In the genomic region with DNA sequence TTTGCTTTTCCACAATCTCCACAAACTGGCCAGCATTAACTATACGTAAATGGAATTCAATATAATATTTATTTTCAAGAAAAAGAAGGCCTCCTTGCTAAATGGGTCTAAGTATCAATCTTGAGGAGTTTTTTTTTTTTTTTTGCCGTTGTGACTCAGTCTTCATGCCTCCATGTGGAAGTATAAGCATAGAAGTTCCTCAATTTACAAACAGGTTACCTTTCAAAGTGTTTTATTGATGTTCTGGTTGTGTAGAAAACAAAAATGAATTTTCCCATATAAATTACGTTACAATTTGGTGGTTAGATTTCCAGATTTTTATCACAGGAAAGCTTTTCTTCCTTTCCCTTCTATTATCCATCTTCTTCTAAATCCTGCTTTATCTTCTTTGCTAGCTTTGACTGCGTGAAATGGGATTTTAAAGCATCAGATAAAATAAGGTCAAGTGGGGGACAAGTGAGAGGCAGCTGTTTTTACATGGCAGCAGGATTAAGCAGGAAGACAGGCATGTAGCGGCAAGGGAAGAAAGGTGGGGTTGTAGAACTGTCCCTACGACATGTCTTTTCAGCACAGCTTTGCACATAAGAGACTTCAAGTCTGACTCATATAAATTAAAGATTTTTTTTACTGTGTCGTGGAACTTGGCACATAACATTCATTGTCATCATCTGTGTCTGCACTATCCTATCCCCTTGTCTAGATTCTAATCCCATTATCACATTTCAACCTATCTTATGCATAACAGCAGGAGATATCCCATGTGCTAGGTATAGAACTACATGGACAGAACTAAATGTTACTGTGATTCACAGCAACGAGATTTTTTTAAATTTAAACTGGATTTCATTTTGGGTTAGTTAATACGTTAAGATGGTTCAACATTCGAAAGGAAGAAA, we compare ENCODE assay signal across 1 cellular context.
TF ChIP-seq lines count a peak whose summit lies in the region.

No MANE protein-coding gene starts in this region.

TF ChIP-seq in HCT116, 20 proteins besides CTCF, POLR2A, EP300 and RAD21 (continued from another document):
- no peak for TF ChIP-seq SIN3A (IDR thresholded peaks at IDR 0.05; ENCODE audit: low read depth)
- TF ChIP-seq, protein P1, sequence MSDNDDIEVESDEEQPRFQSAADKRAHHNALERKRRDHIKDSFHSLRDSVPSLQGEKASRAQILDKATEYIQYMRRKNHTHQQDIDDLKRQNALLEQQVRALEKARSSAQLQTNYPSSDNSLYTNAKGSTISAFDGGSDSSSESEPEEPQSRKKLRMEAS (IDR thresholded peaks at IDR 0.05) = no peak
- TF ChIP-seq ZNF274 (IDR thresholded peaks at IDR 0.05; ENCODE audit: low read depth, low read length) = no peak
- no peak for TF ChIP-seq EGR1 (IDR thresholded peaks at IDR 0.05; ENCODE audit: low read depth)
